1 cellular context compared by ENCODE assay signal in the genomic region with DNA sequence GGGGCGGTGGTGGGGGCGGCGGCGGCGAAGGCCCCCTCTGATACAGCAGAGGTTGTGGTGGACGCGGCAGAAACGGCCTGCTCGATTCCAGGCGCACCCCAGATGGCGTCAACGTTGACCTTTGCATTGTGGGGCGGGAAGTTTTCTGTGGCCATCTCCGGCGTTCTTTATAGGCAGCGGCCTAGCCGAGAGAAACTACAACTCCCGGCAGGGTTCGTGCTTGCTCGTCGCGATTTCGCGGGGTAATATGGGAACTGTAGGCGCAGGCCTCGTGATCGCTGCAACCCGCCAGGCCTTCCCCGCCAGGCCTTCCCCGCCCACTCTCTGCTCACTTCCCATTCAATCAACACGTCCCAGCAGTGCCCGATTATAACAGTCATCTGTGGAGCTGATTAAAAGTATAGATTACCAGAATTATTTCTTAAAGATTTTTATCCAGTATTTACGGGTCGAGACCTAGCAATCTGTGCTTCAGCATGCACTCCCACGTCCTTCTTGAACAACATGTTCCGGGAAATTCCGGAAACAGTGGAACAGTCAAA.
TF ChIP-seq lines count a peak whose summit lies in the region.

TSS of gene BOD1 (minus strand) at position 74 of the 542 bp plus-strand sequence. CDS start 214 bp downstream, outside the sequence.

TF ChIP-seq in K562, 482 proteins besides CTCF, POLR2A, EP300 and RAD21 (continued from another document and continues in another):
- TF ChIP-seq, protein P1, sequence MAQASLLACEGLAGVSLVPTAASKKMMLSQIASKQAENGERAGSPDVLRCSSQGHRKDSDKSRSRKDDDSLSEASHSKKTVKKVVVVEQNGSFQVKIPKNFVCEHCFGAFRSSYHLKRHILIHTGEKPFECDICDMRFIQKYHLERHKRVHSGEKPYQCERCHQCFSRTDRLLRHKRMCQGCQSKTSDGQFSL (CRISPR knock-in tag; IDR thresholded peaks at IDR 0.05), result no peak
- TF ChIP-seq, protein P1 (tag; IDR thresholded peaks at IDR 0.05), result no peak
- TF ChIP-seq SIN3B (IDR thresholded peaks at IDR 0.05; ENCODE audit: low read depth) (peak; percentile 51; the same call in 1 of the 2 replicates), MTA1 (IDR thresholded peaks at IDR 0.05; ENCODE audit: borderline replicate concordance) (peak; percentile 100), SMAD3 (CRISPR knock-in tag; conservative IDR thresholded peaks at IDR 0.05) (peak; percentile 91), FOSL1 (tag; conservative IDR thresholded peaks at IDR 0.05) (no peak; the same call in 1 of the 2 replicates), ELF2 (CRISPR knock-in tag; IDR thresholded peaks at IDR 0.05) (no peak), NR3C1 (CRISPR knock-in tag; IDR thresholded peaks at IDR 0.05) (no peak), ZNF79 (CRISPR knock-in tag; IDR thresholded peaks at IDR 0.05; ENCODE audit: low read depth) (peak; percentile 62), HDAC3 (IDR thresholded peaks at IDR 0.05; ENCODE audit: borderline replicate concordance, partially characterized antibody) (no peak), CAMTA2 (CRISPR knock-in tag; conservative IDR thresholded peaks at IDR 0.05) (no peak), CHCHD3 (CRISPR knock-in tag; IDR thresholded peaks at IDR 0.05) (no peak), FOXP4 (CRISPR knock-in tag; IDR thresholded peaks at IDR 0.05; ENCODE audit: borderline replicate concordance) (no peak), RBM34 (IDR thresholded peaks at IDR 0.05; ENCODE audit: borderline replicate concordance, insufficient read depth, low read length) (no peak), RBM14 (IDR thresholded peaks at IDR 0.05; ENCODE audit: borderline replicate concordance, insufficient read depth, low read depth, low read length) (no peak), YY1 (IDR thresholded peaks at IDR 0.05; ENCODE audit: borderline replicate concordance in 1 of 3, control insufficient read depth in 1 of 3, extremely low read depth in 1 of 3, insufficient read depth in 3 of 3, insufficient read length in 1 of 3, insufficient replicate concordance in 2 of 3, low read depth in 1 of 3, low read length in 2 of 3) (peak in 2 of 3 experiments; percentile 52 to 71), SETDB1 (IDR thresholded peaks at IDR 0.05; ENCODE audit: low read length) (no peak), MAFK (IDR thresholded peaks at IDR 0.05; ENCODE audit: low read length) (no peak), ZFP30 (CRISPR knock-in tag; IDR thresholded peaks at IDR 0.05; ENCODE audit: borderline replicate concordance) (no peak), SNIP1 (IDR thresholded peaks at IDR 0.05; ENCODE audit: low read depth) (no peak), STAG1 (CRISPR knock-in tag; IDR thresholded peaks at IDR 0.05; ENCODE audit: borderline replicate concordance) (no peak), CHD7 (IDR thresholded peaks at IDR 0.05; ENCODE audit: low read depth, low read length) (no peak), ZNF717 (CRISPR knock-in tag; IDR thresholded peaks at IDR 0.05) (no peak), KDM4B (IDR thresholded peaks at IDR 0.05; ENCODE audit: borderline replicate concordance in 2 of 2, low read depth in 1 of 2) (no peak)
- TF ChIP-seq, protein P2, sequence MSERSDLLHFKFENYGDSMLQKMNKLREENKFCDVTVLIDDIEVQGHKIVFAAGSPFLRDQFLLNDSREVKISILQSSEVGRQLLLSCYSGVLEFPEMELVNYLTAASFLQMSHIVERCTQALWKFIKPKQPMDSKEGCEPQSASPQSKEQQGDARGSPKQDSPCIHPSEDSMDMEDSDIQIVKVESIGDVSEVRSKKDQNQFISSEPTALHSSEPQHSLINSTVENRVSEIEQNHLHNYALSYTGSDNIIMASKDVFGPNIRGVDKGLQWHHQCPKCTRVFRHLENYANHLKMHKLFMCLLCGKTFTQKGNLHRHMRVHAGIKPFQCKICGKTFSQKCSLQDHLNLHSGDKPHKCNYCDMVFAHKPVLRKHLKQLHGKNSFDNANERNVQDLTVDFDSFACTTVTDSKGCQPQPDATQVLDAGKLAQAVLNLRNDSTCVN (CRISPR knock-in tag; IDR thresholded peaks at IDR 0.05), result 0 out of 2 replicates have a peak, but pooled peaks have one; percentile 11
- TF ChIP-seq, protein P3, sequence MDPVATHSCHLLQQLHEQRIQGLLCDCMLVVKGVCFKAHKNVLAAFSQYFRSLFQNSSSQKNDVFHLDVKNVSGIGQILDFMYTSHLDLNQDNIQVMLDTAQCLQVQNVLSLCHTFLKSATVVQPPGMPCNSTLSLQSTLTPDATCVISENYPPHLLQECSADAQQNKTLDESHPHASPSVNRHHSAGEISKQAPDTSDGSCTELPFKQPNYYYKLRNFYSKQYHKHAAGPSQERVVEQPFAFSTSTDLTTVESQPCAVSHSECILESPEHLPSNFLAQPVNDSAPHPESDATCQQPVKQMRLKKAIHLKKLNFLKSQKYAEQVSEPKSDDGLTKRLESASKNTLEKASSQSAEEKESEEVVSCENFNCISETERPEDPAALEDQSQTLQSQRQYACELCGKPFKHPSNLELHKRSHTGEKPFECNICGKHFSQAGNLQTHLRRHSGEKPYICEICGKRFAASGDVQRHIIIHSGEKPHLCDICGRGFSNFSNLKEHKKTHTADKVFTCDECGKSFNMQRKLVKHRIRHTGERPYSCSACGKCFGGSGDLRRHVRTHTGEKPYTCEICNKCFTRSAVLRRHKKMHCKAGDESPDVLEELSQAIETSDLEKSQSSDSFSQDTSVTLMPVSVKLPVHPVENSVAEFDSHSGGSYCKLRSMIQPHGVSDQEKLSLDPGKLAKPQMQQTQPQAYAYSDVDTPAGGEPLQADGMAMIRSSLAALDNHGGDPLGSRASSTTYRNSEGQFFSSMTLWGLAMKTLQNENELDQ (CRISPR knock-in tag; IDR thresholded peaks at IDR 0.05; ENCODE audit: borderline replicate concordance), result no peak
- TF ChIP-seq, protein P4, sequence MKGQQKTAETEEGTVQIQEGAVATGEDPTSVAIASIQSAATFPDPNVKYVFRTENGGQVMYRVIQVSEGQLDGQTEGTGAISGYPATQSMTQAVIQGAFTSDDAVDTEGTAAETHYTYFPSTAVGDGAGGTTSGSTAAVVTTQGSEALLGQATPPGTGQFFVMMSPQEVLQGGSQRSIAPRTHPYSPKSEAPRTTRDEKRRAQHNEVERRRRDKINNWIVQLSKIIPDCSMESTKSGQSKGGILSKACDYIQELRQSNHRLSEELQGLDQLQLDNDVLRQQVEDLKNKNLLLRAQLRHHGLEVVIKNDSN (CRISPR knock-in tag; IDR thresholded peaks at IDR 0.05), result peak; percentile 89
- TF ChIP-seq, protein P5, sequence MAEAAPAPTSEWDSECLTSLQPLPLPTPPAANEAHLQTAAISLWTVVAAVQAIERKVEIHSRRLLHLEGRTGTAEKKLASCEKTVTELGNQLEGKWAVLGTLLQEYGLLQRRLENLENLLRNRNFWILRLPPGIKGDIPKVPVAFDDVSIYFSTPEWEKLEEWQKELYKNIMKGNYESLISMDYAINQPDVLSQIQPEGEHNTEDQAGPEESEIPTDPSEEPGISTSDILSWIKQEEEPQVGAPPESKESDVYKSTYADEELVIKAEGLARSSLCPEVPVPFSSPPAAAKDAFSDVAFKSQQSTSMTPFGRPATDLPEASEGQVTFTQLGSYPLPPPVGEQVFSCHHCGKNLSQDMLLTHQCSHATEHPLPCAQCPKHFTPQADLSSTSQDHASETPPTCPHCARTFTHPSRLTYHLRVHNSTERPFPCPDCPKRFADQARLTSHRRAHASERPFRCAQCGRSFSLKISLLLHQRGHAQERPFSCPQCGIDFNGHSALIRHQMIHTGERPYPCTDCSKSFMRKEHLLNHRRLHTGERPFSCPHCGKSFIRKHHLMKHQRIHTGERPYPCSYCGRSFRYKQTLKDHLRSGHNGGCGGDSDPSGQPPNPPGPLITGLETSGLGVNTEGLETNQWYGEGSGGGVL (CRISPR knock-in tag; IDR thresholded peaks at IDR 0.05), result no peak
- TF ChIP-seq, protein P6, sequence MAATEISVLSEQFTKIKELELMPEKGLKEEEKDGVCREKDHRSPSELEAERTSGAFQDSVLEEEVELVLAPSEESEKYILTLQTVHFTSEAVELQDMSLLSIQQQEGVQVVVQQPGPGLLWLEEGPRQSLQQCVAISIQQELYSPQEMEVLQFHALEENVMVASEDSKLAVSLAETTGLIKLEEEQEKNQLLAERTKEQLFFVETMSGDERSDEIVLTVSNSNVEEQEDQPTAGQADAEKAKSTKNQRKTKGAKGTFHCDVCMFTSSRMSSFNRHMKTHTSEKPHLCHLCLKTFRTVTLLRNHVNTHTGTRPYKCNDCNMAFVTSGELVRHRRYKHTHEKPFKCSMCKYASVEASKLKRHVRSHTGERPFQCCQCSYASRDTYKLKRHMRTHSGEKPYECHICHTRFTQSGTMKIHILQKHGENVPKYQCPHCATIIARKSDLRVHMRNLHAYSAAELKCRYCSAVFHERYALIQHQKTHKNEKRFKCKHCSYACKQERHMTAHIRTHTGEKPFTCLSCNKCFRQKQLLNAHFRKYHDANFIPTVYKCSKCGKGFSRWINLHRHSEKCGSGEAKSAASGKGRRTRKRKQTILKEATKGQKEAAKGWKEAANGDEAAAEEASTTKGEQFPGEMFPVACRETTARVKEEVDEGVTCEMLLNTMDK (IDR thresholded peaks at IDR 0.05; ENCODE audit: borderline replicate concordance, insufficient read depth, low read depth, low read length, poor library complexity, severe bottlenecking), result no peak
